Comparison of ENCODE assay signal across 8 cellular contexts in the genomic region with DNA sequence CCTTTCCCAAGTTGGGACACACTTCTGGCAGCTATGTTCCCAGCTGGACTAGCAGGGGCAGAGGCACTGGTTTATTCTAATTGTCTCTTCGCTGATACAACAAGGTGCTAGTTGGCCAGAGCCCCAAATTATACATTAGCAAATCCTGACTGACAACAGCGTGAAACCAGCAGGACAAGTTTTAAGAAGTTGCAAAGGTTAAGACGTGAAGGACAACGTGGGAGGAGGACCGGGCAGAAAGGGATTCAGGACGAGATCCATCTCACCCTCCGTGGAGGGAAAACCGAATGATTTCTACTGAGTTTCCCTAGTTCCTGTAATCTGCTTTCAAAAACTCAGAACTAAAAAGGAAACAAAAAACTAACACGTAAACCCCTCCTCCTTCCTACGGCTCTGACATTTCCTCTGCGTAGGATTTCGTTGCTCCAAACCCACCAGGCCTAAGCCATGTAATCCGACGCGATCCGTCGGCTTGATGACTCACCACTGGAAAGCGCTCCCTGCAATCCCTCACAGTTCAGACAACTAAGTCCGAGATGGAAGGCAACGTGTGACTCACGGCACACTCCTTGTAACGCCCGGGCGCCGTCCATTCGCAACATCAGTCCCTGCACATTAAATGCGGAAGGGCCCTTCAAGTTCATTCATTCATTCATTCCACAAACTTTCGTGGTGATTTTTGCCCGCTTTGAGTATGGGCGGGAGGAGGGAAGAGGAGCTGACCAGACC. TPM values are rescaled to one million over a fixed set of nuclear protein-coding genes. Genes with fewer than 3 reads are reported as not detected.
DNase-seq lines count a peak whose midpoint lies in the region; ATAC-seq, FAIRE-seq and TF ChIP-seq lines count a peak whose summit lies in the region.

No MANE protein-coding gene starts in this region.

- H3F3A ChIP-seq in DOHH2 (ENCODE audit: control insufficient read depth, insufficient read depth) (no peaks in the 10 kb centered on the region), GM23338 (replicated peaks; ENCODE audit: low read depth) (0 out of 2 replicates have a peak, but pooled peaks cover 4% of the 10 kb centered on the region), Loucy (ENCODE audit: low read depth) (peaks cover 8% of the 10 kb centered on the region; the same call in 1 of the 2 replicates), neural progenitor cell (ENCODE audit: low read depth) (peaks cover 17% of the 10 kb centered on the region)

- H3K79me2 ChIP-seq in DOHH2 (ENCODE audit: control insufficient read depth, low read length), result no peaks in the 10 kb centered on the region
- no peaks in the 10 kb centered on the region for H3K79me2 ChIP-seq in GM23338 (replicated peaks; ENCODE audit: insufficient read depth)
- H3K79me2 ChIP-seq in Loucy (ENCODE audit: insufficient read depth, low read length), result peaks cover 8% of the 10 kb centered on the region; the same call in 1 of the 2 replicates
- no peaks in the 10 kb centered on the region for H3K79me2 ChIP-seq in neural progenitor cell (ENCODE audit: low read depth)

- H3K27ac ChIP-seq in DOHH2 (ENCODE audit: low read depth, low read length) (no peak overlapping the region), GM23338 (ENCODE audit: low read depth) (peak overlapping the region; percentile 56; the same call in 1 of the 2 replicates), SJSA1 (peak overlapping the region; percentile 96), neural progenitor cell (peak overlapping the region; percentile 47), stomach smooth muscle (ENCODE audit: low read length) (peak overlapping the region; percentile 98)

- H3K9me3 Mint-ChIP-seq in GM23338 (no peaks in the 10 kb centered on the region), neural progenitor cell (no peaks in the 10 kb centered on the region)

- FAIRE-seq in frontal cortex (lab: Jason Lieb, UNC), result no peak

- H3K27me3 ChIP-seq in DOHH2 (ENCODE audit: control insufficient read depth, low read length) (peaks cover 11% of the 10 kb centered on the region), GM23338 (ENCODE audit: insufficient read depth) (peaks cover 4% of the 10 kb centered on the region; the same call in 1 of the 2 replicates), Loucy (ENCODE audit: insufficient read depth, low read length, poor library complexity, severe bottlenecking) (no peaks in the 10 kb centered on the region), SJSA1 (replicated peaks) (no peaks in the 10 kb centered on the region), neural progenitor cell (peaks cover 11% of the 10 kb centered on the region), stomach smooth muscle (ENCODE audit: control insufficient read depth in 1 of 2, insufficient read depth in 2 of 2, low read length in 2 of 2) (no peaks in the 10 kb centered on the region)

- H3K36me3 Mint-ChIP-seq in GM23338 (ENCODE audit: low read depth), result no peaks in the 10 kb centered on the region
- H3K36me3 Mint-ChIP-seq in neural progenitor cell, result no peaks in the 10 kb centered on the region

- DNase-seq in GM23338 (ENCODE audit: low spot score), result peak; percentile 94
- peak; percentile 83 to 87 for DNase-seq in SJSA1 (ENCODE audit: low read depth in 1 of 2, low spot score in 2 of 2)
- peak; percentile 76 for DNase-seq in activated naive CD4-positive, alpha-beta T cell treated with Interleukin-2 at 50 U/mL for 16 hours
- DNase-seq in frontal cortex (ENCODE audit: low spot score in 2 of 2), result peak; percentile 69 to 86
- peak; percentile 93 for DNase-seq in neural progenitor cell (ENCODE audit: low spot score)

- no peaks in the 10 kb centered on the region for H3K36me3 ChIP-seq in DOHH2 (ENCODE audit: control insufficient read depth, low read length)
- H3K36me3 ChIP-seq in GM23338 (ENCODE audit: insufficient read depth), result no peaks in the 10 kb centered on the region
- H3K36me3 ChIP-seq in Loucy (ENCODE audit: insufficient read depth, low read length), result no peaks in the 10 kb centered on the region
- H3K36me3 ChIP-seq in SJSA1, result no peaks in the 10 kb centered on the region
- no peaks in the 10 kb centered on the region for H3K36me3 ChIP-seq in neural progenitor cell
- no peaks in the 10 kb centered on the region for H3K36me3 ChIP-seq in stomach smooth muscle (ENCODE audit: control insufficient read depth in 2 of 2, insufficient read depth in 2 of 2, low read length in 2 of 2)

- peaks cover 14% of the 10 kb centered on the region for H3K4me1 ChIP-seq in DOHH2 (ENCODE audit: control insufficient read depth, low read length)
- H3K4me1 ChIP-seq in GM23338 (ENCODE audit: insufficient read depth), result peaks cover 9% of the 10 kb centered on the region
- H3K4me1 ChIP-seq in Loucy (ENCODE audit: insufficient read depth, low read length, poor library complexity, severe bottlenecking), result peaks cover 16% of the 10 kb centered on the region
- peaks cover 3% of the 10 kb centered on the region for H3K4me1 ChIP-seq in SJSA1 (replicated peaks)
- H3K4me1 ChIP-seq in neural progenitor cell, result peaks cover 12% of the 10 kb centered on the region
- peaks cover 7% of the 10 kb centered on the region for H3K4me1 ChIP-seq in stomach smooth muscle (ENCODE audit: control insufficient read depth, insufficient read depth, low read length)

- peaks cover 9% of the 10 kb centered on the region; the same call in 2 of the 3 replicates for H3K4me1 Mint-ChIP-seq in GM23338
- peaks cover 30% of the 10 kb centered on the region for H3K4me1 Mint-ChIP-seq in neural progenitor cell

- H2AFZ ChIP-seq in GM23338 (peak overlapping the region; percentile 91), Loucy (ENCODE audit: low read length) (peak overlapping the region; percentile 98), neural progenitor cell (replicated peaks) (peak overlapping the region; percentile 99)

- H3K4me2 ChIP-seq in DOHH2 (ENCODE audit: low read length) (peak overlapping the region; percentile 79), GM23338 (peak overlapping the region; percentile 77), Loucy (ENCODE audit: low read depth, low read length, poor library complexity, severe bottlenecking) (peak overlapping the region; percentile 70), neural progenitor cell (peak overlapping the region; percentile 86)

- H3K4me3 Mint-ChIP-seq in GM23338 (peak overlapping the region; percentile 97), neural progenitor cell (peak overlapping the region; percentile 97)

- H3K27me3 Mint-ChIP-seq in GM23338 (ENCODE audit: insufficient read depth, low read depth, poor library complexity) (peaks cover 17% of the 10 kb centered on the region), neural progenitor cell (ENCODE audit: insufficient read depth, low read depth) (no peaks in the 10 kb centered on the region)

- no peak for TF ChIP-seq CTCF in DOHH2 (IDR thresholded peaks at IDR 0.05; ENCODE audit: low read depth, low read length, poor library complexity, severe bottlenecking)
- no peak for TF ChIP-seq CTCF in GM23338 (conservative IDR thresholded peaks at IDR 0.05; ENCODE audit: low read depth in 2 of 2)
- TF ChIP-seq CTCF in Loucy (conservative IDR thresholded peaks at IDR 0.05; ENCODE audit: low read length), result no peak
- no peak for TF ChIP-seq CTCF in neural progenitor cell (IDR thresholded peaks at IDR 0.05)

- H3K4me3 ChIP-seq in DOHH2 (ENCODE audit: low read length) (peak overlapping the region; percentile 76), GM23338 (peak overlapping the region; percentile 72), Loucy (ENCODE audit: low read length, poor library complexity, severe bottlenecking) (peak overlapping the region; percentile 95), SJSA1 (peak overlapping the region; percentile 62), neural progenitor cell (peak overlapping the region; percentile 76), stomach smooth muscle (ENCODE audit: low read length in 2 of 2) (peak overlapping the region; percentile 67 to 81)

- H3K9ac ChIP-seq in Loucy (ENCODE audit: low read depth, low read length, poor library complexity, severe bottlenecking) (peak overlapping the region; percentile 81), neural progenitor cell (peak overlapping the region; percentile 42), stomach smooth muscle (ENCODE audit: low read length in 2 of 2) (peak overlapping the region; percentile 82 to 96)

- ATAC-seq in GM23338, result peak; percentile 92

- H3K27ac Mint-ChIP-seq in GM23338 (peak overlapping the region; percentile 93), neural progenitor cell (peak overlapping the region; percentile 98)

- H3K9me2 ChIP-seq in DOHH2 (replicated peaks; ENCODE audit: control insufficient read depth, low read length), result no peaks in the 10 kb centered on the region
- H3K9me2 ChIP-seq in GM23338 (ENCODE audit: insufficient read depth), result no peaks in the 10 kb centered on the region
- H3K9me2 ChIP-seq in Loucy (replicated peaks; ENCODE audit: low read depth, low read length), result no peaks in the 10 kb centered on the region

- H3K9me3 ChIP-seq in DOHH2 (ENCODE audit: control insufficient read depth, insufficient read depth, low read length) (no peaks in the 10 kb centered on the region), Loucy (ENCODE audit: insufficient read depth, low read depth, low read length) (no peaks in the 10 kb centered on the region), SJSA1 (replicated peaks) (no peaks in the 10 kb centered on the region), neural progenitor cell (ENCODE audit: low read depth) (no peaks in the 10 kb centered on the region), stomach smooth muscle (ENCODE audit: control insufficient read depth in 2 of 2, low read length in 2 of 2) (no peaks in the 10 kb centered on the region)

- no peaks in the 10 kb centered on the region for H4K20me1 ChIP-seq in DOHH2 (ENCODE audit: control insufficient read depth, insufficient read depth, low read depth, low read length)
- no peaks in the 10 kb centered on the region for H4K20me1 ChIP-seq in GM23338 (replicated peaks; ENCODE audit: insufficient read depth)
- H4K20me1 ChIP-seq in Loucy (ENCODE audit: insufficient read depth, low read length, poor library complexity, severe bottlenecking), result peaks cover 3% of the 10 kb centered on the region
- no peaks in the 10 kb centered on the region for H4K20me1 ChIP-seq in neural progenitor cell (ENCODE audit: low read depth)

TF ChIP-seq in GM23338, 12 proteins besides CTCF, POLR2A, EP300 and RAD21 (continues in another document):
- TF ChIP-seq POLR2AphosphoS5 (IDR thresholded peaks at IDR 0.05; ENCODE audit: low read depth) (peak; percentile 92), EZH2phosphoT487 (IDR thresholded peaks at IDR 0.05; ENCODE audit: unreplicated experiment) (no peak), CREB1 (CRISPR knock-in tag; IDR thresholded peaks at IDR 0.05; ENCODE audit: low read depth) (peak; percentile 84)

RNA-seq across cellular contexts. Expression of a gene that starts 0.7 kb away (rescaled TPM):
- 12.2 and 14.1 TPM in 2 replicates for total RNA-seq in GM23338 (2014; rRNA removed; shearing (Covaris generic))
- 7.6 and 7.7 TPM in 2 replicates for polyA plus RNA-seq in GM23338 (2016; fragmentation: Nextera tagmentation; extraction: Ambion mirVana)
- 26.9 and 37.2 TPM in 2 replicates for total RNA-seq in SJSA1 (2014; rRNA removed; shearing (Covaris generic))
- 5.7 TPM for total RNA-seq in frontal cortex
- total RNA-seq in neural progenitor cell (ENCODE audit: low replicate concordance), result 19.3 and 27.3 TPM in 2 replicates

RNA-seq across cellular contexts. Expression of a gene that starts 30.2 kb away (rescaled TPM):
- 0.21 TPM in 1 of 2 replicates, not detected in the other for total RNA-seq in GM23338 (2014; rRNA removed; shearing (Covaris generic))
- 0.64 and 1.7 TPM in 2 replicates for polyA plus RNA-seq in GM23338 (2016; fragmentation: Nextera tagmentation; extraction: Ambion mirVana)
- 3.4 TPM in 1 of 2 replicates, not detected in the other for total RNA-seq in SJSA1 (2014; rRNA removed; shearing (Covaris generic))
- total RNA-seq in frontal cortex (0.41 TPM), neural progenitor cell (ENCODE audit: low replicate concordance) (1.8 and 11.4 TPM in 2 replicates)
